ENCODE assay signal across 9 cellular contexts in the genomic region with DNA sequence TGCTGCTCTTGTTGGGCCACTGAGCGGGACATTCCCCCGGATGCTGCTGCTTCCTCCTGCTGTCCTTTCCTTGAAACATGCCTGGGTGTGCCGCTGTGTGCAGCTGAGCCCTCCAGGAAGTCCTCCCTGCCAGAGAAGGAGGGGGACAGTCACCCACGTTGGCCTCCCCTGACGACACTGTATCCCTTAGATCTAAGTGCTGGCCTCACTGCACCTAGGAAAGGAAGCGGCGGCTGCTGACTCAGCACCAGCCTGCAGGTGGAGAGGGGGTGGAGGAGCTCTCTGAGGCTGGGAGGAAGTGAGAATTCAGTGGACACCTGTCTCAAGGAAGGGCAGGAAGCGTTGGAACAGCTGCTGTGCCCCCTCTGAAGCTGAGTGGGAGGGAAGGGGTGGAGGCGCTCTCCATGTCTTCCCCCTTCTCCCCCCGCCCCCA.
DNase-seq lines count a peak whose midpoint lies in the region; ATAC-seq, FAIRE-seq and TF ChIP-seq lines count a peak whose summit lies in the region.
"Had no signal": no experiment of that assay in that cellular context is flagged by ENCODE, and none has a peak within 500 bp of the region (broad histone marks: within the 10 kb centered on the region; RNA-seq: fewer than 3 reads in every experiment).

No MANE protein-coding gene starts in this region.

- H3K27me3 Mint-ChIP-seq in WTC11 (ENCODE audit: low read depth), result no peaks in the 10 kb centered on the region

- CTCF ChIA-PET in WTC11 (lab: Charles Lee), result interaction anchor here (0.6 to 4.1 kb wide), 17 partner anchors 9 to 314 kb away, joined by 3 to 34 read pairs (median 4); a partner anchor contains a TSS

- TF ChIP-seq POLR2A in H54 (IDR thresholded peaks at IDR 0.05; ENCODE audit: low read depth, low read length), result no peak

- H3K9me3 Mint-ChIP-seq in WTC11, result no peaks in the 10 kb centered on the region

- peak; percentile 85 for DNase-seq in COLO668 (lab: John Stamatoyannopoulos, UW; ENCODE audit: unreplicated experiment)
- peak; percentile 52 for DNase-seq in WTC11 (ENCODE audit: low spot score)
- DNase-seq in epithelial cell of esophagus (ENCODE audit: low read depth), result peak; percentile 60
- DNase-seq in stimulated activated CD4-positive, alpha-beta T cell treated with anti-CD3 and anti-CD28 coated beads, Interleukin-2, amount 100 ng/mL, for 4 hours (ENCODE audit: low read depth), result peak; percentile 29
- DNase-seq in inferior parietal cortex (ENCODE audit: extremely low spot score), result no peak
- no peak for DNase-seq in H54 (ENCODE audit: insufficient read length, low spot score)

- POLR2A ChIA-PET in WTC11 (lab: Charles Lee), result no interaction called here

- no peak overlapping the region for H3K4me3 ChIP-seq in epithelial cell of esophagus (ENCODE audit: low read length)
- H3K4me3 ChIP-seq: ovary had no signal

- no peak for FAIRE-seq in H54 (lab: Jason Lieb, UNC)

- H3K27ac Mint-ChIP-seq in WTC11, result peak overlapping the region; percentile 53; the same call in 1 of the 2 replicates

- TF ChIP-seq CTCF in WTC11 (IDR thresholded peaks at IDR 0.05) (no peak), epithelial cell of esophagus (IDR thresholded peaks at IDR 0.05; ENCODE audit: insufficient read depth, low read depth, low read length, missing control alignments) (peak; percentile 27)

- H3K36me3 Mint-ChIP-seq in WTC11, result no peaks in the 10 kb centered on the region

- ATAC-seq in GM19395 (IDR thresholded peaks at IDR 0.05; ENCODE audit: unreplicated experiment) (peak; percentile 86), HG03439 (IDR thresholded peaks at IDR 0.05; ENCODE audit: unreplicated experiment) (peak; percentile 76), WTC11 (peak; percentile 84)

- peaks cover 44% of the 10 kb centered on the region for H3K4me1 Mint-ChIP-seq in WTC11

- H3K4me3 Mint-ChIP-seq in WTC11, result no peak overlapping the region

TF ChIP-seq in WTC11, 78 proteins besides CTCF, POLR2A, EP300 and RAD21 (continues in another document):
- no peak for TF ChIP-seq NFATC4 (CRISPR knock-in tag; IDR thresholded peaks at IDR 0.05)
- TF ChIP-seq, protein P1, sequence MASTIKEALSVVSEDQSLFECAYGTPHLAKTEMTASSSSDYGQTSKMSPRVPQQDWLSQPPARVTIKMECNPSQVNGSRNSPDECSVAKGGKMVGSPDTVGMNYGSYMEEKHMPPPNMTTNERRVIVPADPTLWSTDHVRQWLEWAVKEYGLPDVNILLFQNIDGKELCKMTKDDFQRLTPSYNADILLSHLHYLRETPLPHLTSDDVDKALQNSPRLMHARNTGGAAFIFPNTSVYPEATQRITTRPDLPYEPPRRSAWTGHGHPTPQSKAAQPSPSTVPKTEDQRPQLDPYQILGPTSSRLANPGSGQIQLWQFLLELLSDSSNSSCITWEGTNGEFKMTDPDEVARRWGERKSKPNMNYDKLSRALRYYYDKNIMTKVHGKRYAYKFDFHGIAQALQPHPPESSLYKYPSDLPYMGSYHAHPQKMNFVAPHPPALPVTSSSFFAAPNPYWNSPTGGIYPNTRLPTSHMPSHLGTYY (CRISPR knock-in tag; IDR thresholded peaks at IDR 0.05), result no peak
- no peak for TF ChIP-seq RORB (CRISPR knock-in tag; IDR thresholded peaks at IDR 0.05)
- TF ChIP-seq, protein P2, sequence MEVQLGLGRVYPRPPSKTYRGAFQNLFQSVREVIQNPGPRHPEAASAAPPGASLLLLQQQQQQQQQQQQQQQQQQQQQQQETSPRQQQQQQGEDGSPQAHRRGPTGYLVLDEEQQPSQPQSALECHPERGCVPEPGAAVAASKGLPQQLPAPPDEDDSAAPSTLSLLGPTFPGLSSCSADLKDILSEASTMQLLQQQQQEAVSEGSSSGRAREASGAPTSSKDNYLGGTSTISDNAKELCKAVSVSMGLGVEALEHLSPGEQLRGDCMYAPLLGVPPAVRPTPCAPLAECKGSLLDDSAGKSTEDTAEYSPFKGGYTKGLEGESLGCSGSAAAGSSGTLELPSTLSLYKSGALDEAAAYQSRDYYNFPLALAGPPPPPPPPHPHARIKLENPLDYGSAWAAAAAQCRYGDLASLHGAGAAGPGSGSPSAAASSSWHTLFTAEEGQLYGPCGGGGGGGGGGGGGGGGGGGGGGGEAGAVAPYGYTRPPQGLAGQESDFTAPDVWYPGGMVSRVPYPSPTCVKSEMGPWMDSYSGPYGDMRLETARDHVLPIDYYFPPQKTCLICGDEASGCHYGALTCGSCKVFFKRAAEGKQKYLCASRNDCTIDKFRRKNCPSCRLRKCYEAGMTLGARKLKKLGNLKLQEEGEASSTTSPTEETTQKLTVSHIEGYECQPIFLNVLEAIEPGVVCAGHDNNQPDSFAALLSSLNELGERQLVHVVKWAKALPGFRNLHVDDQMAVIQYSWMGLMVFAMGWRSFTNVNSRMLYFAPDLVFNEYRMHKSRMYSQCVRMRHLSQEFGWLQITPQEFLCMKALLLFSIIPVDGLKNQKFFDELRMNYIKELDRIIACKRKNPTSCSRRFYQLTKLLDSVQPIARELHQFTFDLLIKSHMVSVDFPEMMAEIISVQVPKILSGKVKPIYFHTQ (CRISPR knock-in tag; IDR thresholded peaks at IDR 0.05), result no peak
- no peak for TF ChIP-seq SMAD4 (CRISPR knock-in tag; IDR thresholded peaks at IDR 0.05)
- TF ChIP-seq, protein P3, sequence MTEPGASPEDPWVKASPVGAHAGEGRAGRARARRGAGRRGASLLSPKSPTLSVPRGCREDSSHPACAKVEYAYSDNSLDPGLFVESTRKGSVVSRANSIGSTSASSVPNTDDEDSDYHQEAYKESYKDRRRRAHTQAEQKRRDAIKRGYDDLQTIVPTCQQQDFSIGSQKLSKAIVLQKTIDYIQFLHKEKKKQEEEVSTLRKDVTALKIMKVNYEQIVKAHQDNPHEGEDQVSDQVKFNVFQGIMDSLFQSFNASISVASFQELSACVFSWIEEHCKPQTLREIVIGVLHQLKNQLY (CRISPR knock-in tag; IDR thresholded peaks at IDR 0.05), result no peak
- TF ChIP-seq ETV6 (CRISPR knock-in tag; IDR thresholded peaks at IDR 0.05), result no peak
- TF ChIP-seq, protein P4, sequence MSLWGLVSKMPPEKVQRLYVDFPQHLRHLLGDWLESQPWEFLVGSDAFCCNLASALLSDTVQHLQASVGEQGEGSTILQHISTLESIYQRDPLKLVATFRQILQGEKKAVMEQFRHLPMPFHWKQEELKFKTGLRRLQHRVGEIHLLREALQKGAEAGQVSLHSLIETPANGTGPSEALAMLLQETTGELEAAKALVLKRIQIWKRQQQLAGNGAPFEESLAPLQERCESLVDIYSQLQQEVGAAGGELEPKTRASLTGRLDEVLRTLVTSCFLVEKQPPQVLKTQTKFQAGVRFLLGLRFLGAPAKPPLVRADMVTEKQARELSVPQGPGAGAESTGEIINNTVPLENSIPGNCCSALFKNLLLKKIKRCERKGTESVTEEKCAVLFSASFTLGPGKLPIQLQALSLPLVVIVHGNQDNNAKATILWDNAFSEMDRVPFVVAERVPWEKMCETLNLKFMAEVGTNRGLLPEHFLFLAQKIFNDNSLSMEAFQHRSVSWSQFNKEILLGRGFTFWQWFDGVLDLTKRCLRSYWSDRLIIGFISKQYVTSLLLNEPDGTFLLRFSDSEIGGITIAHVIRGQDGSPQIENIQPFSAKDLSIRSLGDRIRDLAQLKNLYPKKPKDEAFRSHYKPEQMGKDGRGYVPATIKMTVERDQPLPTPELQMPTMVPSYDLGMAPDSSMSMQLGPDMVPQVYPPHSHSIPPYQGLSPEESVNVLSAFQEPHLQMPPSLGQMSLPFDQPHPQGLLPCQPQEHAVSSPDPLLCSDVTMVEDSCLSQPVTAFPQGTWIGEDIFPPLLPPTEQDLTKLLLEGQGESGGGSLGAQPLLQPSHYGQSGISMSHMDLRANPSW (CRISPR knock-in tag; conservative IDR thresholded peaks at IDR 0.05; ENCODE audit: low read depth), result no peak
- TF ChIP-seq NFE2L1 (CRISPR knock-in tag; IDR thresholded peaks at IDR 0.05), result peak; percentile 56; the same call in 1 of the 2 replicates
- TF ChIP-seq, protein P5, sequence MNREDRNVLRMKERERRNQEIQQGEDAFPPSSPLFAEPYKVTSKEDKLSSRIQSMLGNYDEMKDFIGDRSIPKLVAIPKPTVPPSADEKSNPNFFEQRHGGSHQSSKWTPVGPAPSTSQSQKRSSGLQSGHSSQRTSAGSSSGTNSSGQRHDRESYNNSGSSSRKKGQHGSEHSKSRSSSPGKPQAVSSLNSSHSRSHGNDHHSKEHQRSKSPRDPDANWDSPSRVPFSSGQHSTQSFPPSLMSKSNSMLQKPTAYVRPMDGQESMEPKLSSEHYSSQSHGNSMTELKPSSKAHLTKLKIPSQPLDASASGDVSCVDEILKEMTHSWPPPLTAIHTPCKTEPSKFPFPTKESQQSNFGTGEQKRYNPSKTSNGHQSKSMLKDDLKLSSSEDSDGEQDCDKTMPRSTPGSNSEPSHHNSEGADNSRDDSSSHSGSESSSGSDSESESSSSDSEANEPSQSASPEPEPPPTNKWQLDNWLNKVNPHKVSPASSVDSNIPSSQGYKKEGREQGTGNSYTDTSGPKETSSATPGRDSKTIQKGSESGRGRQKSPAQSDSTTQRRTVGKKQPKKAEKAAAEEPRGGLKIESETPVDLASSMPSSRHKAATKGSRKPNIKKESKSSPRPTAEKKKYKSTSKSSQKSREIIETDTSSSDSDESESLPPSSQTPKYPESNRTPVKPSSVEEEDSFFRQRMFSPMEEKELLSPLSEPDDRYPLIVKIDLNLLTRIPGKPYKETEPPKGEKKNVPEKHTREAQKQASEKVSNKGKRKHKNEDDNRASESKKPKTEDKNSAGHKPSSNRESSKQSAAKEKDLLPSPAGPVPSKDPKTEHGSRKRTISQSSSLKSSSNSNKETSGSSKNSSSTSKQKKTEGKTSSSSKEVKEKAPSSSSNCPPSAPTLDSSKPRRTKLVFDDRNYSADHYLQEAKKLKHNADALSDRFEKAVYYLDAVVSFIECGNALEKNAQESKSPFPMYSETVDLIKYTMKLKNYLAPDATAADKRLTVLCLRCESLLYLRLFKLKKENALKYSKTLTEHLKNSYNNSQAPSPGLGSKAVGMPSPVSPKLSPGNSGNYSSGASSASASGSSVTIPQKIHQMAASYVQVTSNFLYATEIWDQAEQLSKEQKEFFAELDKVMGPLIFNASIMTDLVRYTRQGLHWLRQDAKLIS (CRISPR knock-in tag; IDR thresholded peaks at IDR 0.05; ENCODE audit: borderline replicate concordance), result no peak
- TF ChIP-seq ZNF219 (CRISPR knock-in tag; IDR thresholded peaks at IDR 0.05; ENCODE audit: borderline replicate concordance), result no peak
- TF ChIP-seq MXD4 (CRISPR knock-in tag; IDR thresholded peaks at IDR 0.05; ENCODE audit: borderline replicate concordance), result no peak
- TF ChIP-seq GTF2I (CRISPR knock-in tag; conservative IDR thresholded peaks at IDR 0.05), result no peak
- TF ChIP-seq, protein P6, sequence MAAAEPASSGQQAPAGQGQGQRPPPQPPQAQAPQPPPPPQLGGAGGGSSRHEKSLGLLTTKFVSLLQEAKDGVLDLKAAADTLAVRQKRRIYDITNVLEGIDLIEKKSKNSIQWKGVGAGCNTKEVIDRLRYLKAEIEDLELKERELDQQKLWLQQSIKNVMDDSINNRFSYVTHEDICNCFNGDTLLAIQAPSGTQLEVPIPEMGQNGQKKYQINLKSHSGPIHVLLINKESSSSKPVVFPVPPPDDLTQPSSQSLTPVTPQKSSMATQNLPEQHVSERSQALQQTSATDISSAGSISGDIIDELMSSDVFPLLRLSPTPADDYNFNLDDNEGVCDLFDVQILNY (CRISPR knock-in tag; IDR thresholded peaks at IDR 0.05), result no peak
- no peak for TF ChIP-seq NR2C2 (CRISPR knock-in tag; IDR thresholded peaks at IDR 0.05)

Comparison
In these comparisons a context has a peak if more than half of its experiments do, and no peak if none do; other contexts are left out.
1. DNase-seq: peak in COLO668 (single experiment), WTC11 (single experiment), epithelial cell of esophagus (single experiment) and stimulated activated CD4-positive, alpha-beta T cell treated with anti-CD3 and anti-CD28 coated beads, Interleukin-2, amount 100 ng/mL, for 4 hours (single experiment); none in inferior parietal cortex (single experiment) and H54 (single experiment).
2. Peak in every context shown above with its lines, with median percentiles within 50 percentile points of each other: ATAC-seq.